ENCODE assay signal across 23 cellular contexts in genomic region chr5:177985430-177986040, GRCh38. TPM values are rescaled to one million over a fixed set of nuclear protein-coding genes. Genes with fewer than 3 reads are reported as not detected.
DNase-seq lines count a peak whose midpoint lies in the region; ATAC-seq and TF ChIP-seq lines count a peak whose summit lies in the region.
"Had no signal": no experiment of that assay in that cellular context is flagged by ENCODE, and none has a peak within 500 bp of the region (broad histone marks: within the 10 kb centered on the region; RNA-seq: fewer than 3 reads in every experiment).

No MANE protein-coding gene starts in this region.

- no peaks in the 10 kb centered on the region for H3K9me3 ChIP-seq in NT2/D1 (ENCODE audit: insufficient read depth, low read length)
- H3K9me3 ChIP-seq: breast epithelium, sigmoid colon, tibial nerve had no signal

- H3K27ac Mint-ChIP-seq in activated naive CD4-positive, alpha-beta T cell treated with anti-CD3 and anti-CD28 coated beads for 36 hours = no peak overlapping the region
- H3K27ac Mint-ChIP-seq in glutamatergic neuron (ENCODE audit: unreplicated experiment) (no peak overlapping the region), progenitor cell of endocrine pancreas (no peak overlapping the region)
- no peak overlapping the region for H3K27ac Mint-ChIP-seq in stimulated activated naive B cell treated with anti-CD40 and anti-IgM and Interleukin-4, amounts not matched to agents 10 μg/mL and 1 μg/mL and 100 μg/mL, for 72 hours
- H3K27ac Mint-ChIP-seq: stimulated activated memory B cell treated with anti-CD40 and anti-IgM and Interleukin-4, amounts not matched to agents 10 μg/mL and 1 μg/mL and 100 μg/mL, for 72 hours had no signal

- H3K4me1 Mint-ChIP-seq in activated naive CD4-positive, alpha-beta T cell treated with anti-CD3 and anti-CD28 coated beads for 36 hours (ENCODE audit: low read depth) = peaks cover 7% of the 10 kb centered on the region
- H3K4me1 Mint-ChIP-seq in glutamatergic neuron (ENCODE audit: low read depth, unreplicated experiment) = no peaks in the 10 kb centered on the region
- peaks cover 9 to 24% of the 10 kb centered on the region in 2 donors for H3K4me1 Mint-ChIP-seq in stimulated activated naive B cell treated with anti-CD40 and anti-IgM and Interleukin-4, amounts not matched to agents 10 μg/mL and 1 μg/mL and 100 μg/mL, for 72 hours
- peaks cover 2% of the 10 kb centered on the region for H3K4me1 Mint-ChIP-seq in progenitor cell of endocrine pancreas (ENCODE audit: low read depth)

- TF ChIP-seq CTCF in glutamatergic neuron (IDR thresholded peaks at IDR 0.05; ENCODE audit: partially characterized antibody, unreplicated experiment) = no peak
- TF ChIP-seq CTCF in progenitor cell of endocrine pancreas (IDR thresholded peaks at IDR 0.05; ENCODE audit: unreplicated experiment) = no peak

- peaks cover 55% of the 10 kb centered on the region for H3K27me3 Mint-ChIP-seq in activated naive CD4-positive, alpha-beta T cell treated with anti-CD3 and anti-CD28 coated beads for 36 hours (ENCODE audit: low read depth)
- peaks cover 20% of the 10 kb centered on the region for H3K27me3 Mint-ChIP-seq in glutamatergic neuron (ENCODE audit: unreplicated experiment)
- H3K27me3 Mint-ChIP-seq in stimulated activated naive B cell treated with anti-CD40 and anti-IgM and Interleukin-4, amounts not matched to agents 10 μg/mL and 1 μg/mL and 100 μg/mL, for 72 hours = peaks cover 58 to 74% of the 10 kb centered on the region in 2 donors
- peaks cover 13% of the 10 kb centered on the region for H3K27me3 Mint-ChIP-seq in progenitor cell of endocrine pancreas

- peak in 1 of 2 donors; percentile 14 for ATAC-seq in stimulated activated naive B cell treated with anti-CD40 and anti-IgM and Interleukin-4, amounts not matched to agents 10 μg/mL and 1 μg/mL and 100 μg/mL, for 72 hours (replicated peaks)
- no peak for ATAC-seq in HG02678 (IDR thresholded peaks at IDR 0.05; ENCODE audit: unreplicated experiment)
- ATAC-seq: PC-3; stimulated activated memory B cell treated with anti-CD40 and anti-IgM and Interleukin-4, amounts not matched to agents 10 μg/mL and 1 μg/mL and 100 μg/mL, for 72 hours had no signal

- H3K9me3 Mint-ChIP-seq in activated naive CD4-positive, alpha-beta T cell treated with anti-CD3 and anti-CD28 coated beads for 36 hours = no peaks in the 10 kb centered on the region
- H3K9me3 Mint-ChIP-seq in glutamatergic neuron (ENCODE audit: unreplicated experiment) = no peaks in the 10 kb centered on the region
- no peaks in the 10 kb centered on the region for H3K9me3 Mint-ChIP-seq in stimulated activated naive B cell treated with anti-CD40 and anti-IgM and Interleukin-4, amounts not matched to agents 10 μg/mL and 1 μg/mL and 100 μg/mL, for 72 hours
- H3K9me3 Mint-ChIP-seq in progenitor cell of endocrine pancreas (ENCODE audit: low read depth) = no peaks in the 10 kb centered on the region
- H3K9me3 Mint-ChIP-seq: stimulated activated memory B cell treated with anti-CD40 and anti-IgM and Interleukin-4, amounts not matched to agents 10 μg/mL and 1 μg/mL and 100 μg/mL, for 72 hours had no signal

- H3K36me3 Mint-ChIP-seq in activated naive CD4-positive, alpha-beta T cell treated with anti-CD3 and anti-CD28 coated beads for 36 hours (ENCODE audit: low read depth) = no peaks in the 10 kb centered on the region
- H3K36me3 Mint-ChIP-seq in glutamatergic neuron (ENCODE audit: unreplicated experiment) (no peaks in the 10 kb centered on the region), progenitor cell of endocrine pancreas (ENCODE audit: insufficient read depth) (no peaks in the 10 kb centered on the region)
- H3K36me3 Mint-ChIP-seq in stimulated activated naive B cell treated with anti-CD40 and anti-IgM and Interleukin-4, amounts not matched to agents 10 μg/mL and 1 μg/mL and 100 μg/mL, for 72 hours = no peaks in the 10 kb centered on the region
- H3K36me3 Mint-ChIP-seq: stimulated activated memory B cell treated with anti-CD40 and anti-IgM and Interleukin-4, amounts not matched to agents 10 μg/mL and 1 μg/mL and 100 μg/mL, for 72 hours had no signal

- H3K9ac ChIP-seq in NT2/D1 (ENCODE audit: insufficient read length, low read depth) = peak overlapping the region; percentile 64

- intact Hi-C loops in activated naive CD4-positive, alpha-beta T cell treated with anti-CD3 and anti-CD28 coated beads for 36 hours (cut with micrococcal nuclease) = loop anchor here (10.0 kb wide), 1 partner anchor 179 kb away; no protein-coding TSS in a partner anchor

- no peak for DNase-seq in activated naive CD4-positive, alpha-beta T cell treated with anti-CD3 and anti-CD28 coated beads for 36 hours
- no peak for DNase-seq in activated naive CD4-positive, alpha-beta T cell treated with anti-CD3 and anti-CD28 coated beads, Interleukin-2, amount 50 U/mL, for 16 hours
- DNase-seq in NT2/D1 (ENCODE audit: low read depth, low spot score) (no peak), glutamatergic neuron (no peak), OCI-M2 (lab: John Stamatoyannopoulos, UW; ENCODE audit: unreplicated experiment) (no peak), progenitor cell of endocrine pancreas (ENCODE audit: low spot score, unreplicated experiment) (no peak)
- DNase-seq in stimulated activated naive B cell treated with anti-CD40 and anti-IgM and Interleukin-4, amounts not matched to agents 10 μg/mL and 1 μg/mL and 100 μg/mL, for 72 hours = no peak
- DNase-seq: DMS 273 treated with DMSO at 0.1 percent for 48 hours, GDM1, KG1, kidney, NCI-H1694, NCI-H82, PC-3, SHP77 treated with DMSO at 0.1 percent for 48 hours, sigmoid colon, T-helper 1 cell had no signal

- peaks cover 4% of the 10 kb centered on the region for H3K4me1 ChIP-seq in NT2/D1 (ENCODE audit: insufficient read depth, insufficient read length)
- H3K4me1 ChIP-seq: breast epithelium, sigmoid colon, tibial nerve had no signal

- no peaks in the 10 kb centered on the region for H3K36me3 ChIP-seq in NT2/D1 (ENCODE audit: insufficient read depth, insufficient read length, low read length)
- H3K36me3 ChIP-seq: breast epithelium, sigmoid colon, tibial nerve had no signal

- CTCF ChIA-PET in activated naive CD4-positive, alpha-beta T cell treated with anti-CD3 and anti-CD28 coated beads for 36 hours (lab: Charles Lee) = interaction anchor here (1.2 kb wide), 1 partner anchor 76 kb away, joined by 3 read pairs; no protein-coding TSS in a partner anchor

- peak overlapping the region; percentile 57 for H3K4me3 Mint-ChIP-seq in activated naive CD4-positive, alpha-beta T cell treated with anti-CD3 and anti-CD28 coated beads for 36 hours
- H3K4me3 Mint-ChIP-seq in glutamatergic neuron (ENCODE audit: unreplicated experiment) = peak overlapping the region; percentile 74
- H3K4me3 Mint-ChIP-seq in stimulated activated naive B cell treated with anti-CD40 and anti-IgM and Interleukin-4, amounts not matched to agents 10 μg/mL and 1 μg/mL and 100 μg/mL, for 72 hours = peak overlapping the region; percentile 32 to 44
- H3K4me3 Mint-ChIP-seq in progenitor cell of endocrine pancreas (ENCODE audit: low read depth) = no peak overlapping the region
- H3K4me3 Mint-ChIP-seq: stimulated activated memory B cell treated with anti-CD40 and anti-IgM and Interleukin-4, amounts not matched to agents 10 μg/mL and 1 μg/mL and 100 μg/mL, for 72 hours had no signal

- H3K4me3 ChIP-seq in NT2/D1 (ENCODE audit: insufficient read length, low read depth) = no peak overlapping the region
- H3K4me3 ChIP-seq: sigmoid colon, tibial nerve had no signal

- H3K27me3 ChIP-seq in NT2/D1 (ENCODE audit: insufficient read depth, insufficient read length) = peaks cover 39% of the 10 kb centered on the region

RNA-seq across cellular contexts. Expression of gene PROP1, which starts 10.5 kb away (rescaled TPM):
- not detected for total RNA-seq in activated naive CD4-positive, alpha-beta T cell treated with anti-CD3 and anti-CD28 coated beads for 36 hours
- total RNA-seq in glutamatergic neuron (ENCODE audit: unreplicated experiment) (not detected), progenitor cell of endocrine pancreas (not detected in 2 replicates)
- total RNA-seq: breast epithelium, kidney, myocyte, osteoblast, PC-3, sigmoid colon, tibial nerve had no signal
